In the genomic region with DNA sequence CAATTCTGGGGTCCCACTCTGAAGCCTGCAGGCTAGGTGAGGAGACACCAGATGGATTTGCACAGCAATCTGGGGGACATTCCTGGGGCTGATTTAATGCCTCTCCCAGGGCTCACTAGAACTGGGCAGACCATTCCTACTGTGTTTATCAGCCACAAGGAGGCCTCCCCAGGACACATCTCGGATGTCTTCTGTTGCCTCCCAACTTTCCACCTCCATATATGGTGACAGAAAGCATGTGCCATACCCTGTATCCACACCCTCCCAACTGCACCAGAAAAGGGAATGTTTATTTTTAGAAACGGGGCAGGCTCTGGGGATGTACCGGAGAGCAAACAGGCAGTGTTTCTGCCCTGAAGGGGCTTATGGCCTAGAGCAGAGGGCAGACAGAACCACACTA, we compare ENCODE assay signal across 1 cellular context.
TF ChIP-seq lines count a peak whose summit lies in the region.

No MANE protein-coding gene starts in this region.

TF ChIP-seq in WTC11, 78 proteins besides CTCF, POLR2A, EP300 and RAD21 (continued from another document):
- TF ChIP-seq, protein P1, sequence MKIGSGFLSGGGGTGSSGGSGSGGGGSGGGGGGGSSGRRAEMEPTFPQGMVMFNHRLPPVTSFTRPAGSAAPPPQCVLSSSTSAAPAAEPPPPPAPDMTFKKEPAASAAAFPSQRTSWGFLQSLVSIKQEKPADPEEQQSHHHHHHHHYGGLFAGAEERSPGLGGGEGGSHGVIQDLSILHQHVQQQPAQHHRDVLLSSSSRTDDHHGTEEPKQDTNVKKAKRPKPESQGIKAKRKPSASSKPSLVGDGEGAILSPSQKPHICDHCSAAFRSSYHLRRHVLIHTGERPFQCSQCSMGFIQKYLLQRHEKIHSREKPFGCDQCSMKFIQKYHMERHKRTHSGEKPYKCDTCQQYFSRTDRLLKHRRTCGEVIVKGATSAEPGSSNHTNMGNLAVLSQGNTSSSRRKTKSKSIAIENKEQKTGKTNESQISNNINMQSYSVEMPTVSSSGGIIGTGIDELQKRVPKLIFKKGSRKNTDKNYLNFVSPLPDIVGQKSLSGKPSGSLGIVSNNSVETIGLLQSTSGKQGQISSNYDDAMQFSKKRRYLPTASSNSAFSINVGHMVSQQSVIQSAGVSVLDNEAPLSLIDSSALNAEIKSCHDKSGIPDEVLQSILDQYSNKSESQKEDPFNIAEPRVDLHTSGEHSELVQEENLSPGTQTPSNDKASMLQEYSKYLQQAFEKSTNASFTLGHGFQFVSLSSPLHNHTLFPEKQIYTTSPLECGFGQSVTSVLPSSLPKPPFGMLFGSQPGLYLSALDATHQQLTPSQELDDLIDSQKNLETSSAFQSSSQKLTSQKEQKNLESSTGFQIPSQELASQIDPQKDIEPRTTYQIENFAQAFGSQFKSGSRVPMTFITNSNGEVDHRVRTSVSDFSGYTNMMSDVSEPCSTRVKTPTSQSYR (CRISPR knock-in tag; IDR thresholded peaks at IDR 0.05) = no peak
- TF ChIP-seq, protein P2, sequence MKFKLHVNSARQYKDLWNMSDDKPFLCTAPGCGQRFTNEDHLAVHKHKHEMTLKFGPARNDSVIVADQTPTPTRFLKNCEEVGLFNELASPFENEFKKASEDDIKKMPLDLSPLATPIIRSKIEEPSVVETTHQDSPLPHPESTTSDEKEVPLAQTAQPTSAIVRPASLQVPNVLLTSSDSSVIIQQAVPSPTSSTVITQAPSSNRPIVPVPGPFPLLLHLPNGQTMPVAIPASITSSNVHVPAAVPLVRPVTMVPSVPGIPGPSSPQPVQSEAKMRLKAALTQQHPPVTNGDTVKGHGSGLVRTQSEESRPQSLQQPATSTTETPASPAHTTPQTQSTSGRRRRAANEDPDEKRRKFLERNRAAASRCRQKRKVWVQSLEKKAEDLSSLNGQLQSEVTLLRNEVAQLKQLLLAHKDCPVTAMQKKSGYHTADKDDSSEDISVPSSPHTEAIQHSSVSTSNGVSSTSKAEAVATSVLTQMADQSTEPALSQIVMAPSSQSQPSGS (CRISPR knock-in tag; IDR thresholded peaks at IDR 0.05; ENCODE audit: borderline replicate concordance, low read depth) = no peak
- TF ChIP-seq IRF2 (CRISPR knock-in tag; IDR thresholded peaks at IDR 0.05; ENCODE audit: borderline replicate concordance, low read depth) (no peak), RORB (CRISPR knock-in tag; IDR thresholded peaks at IDR 0.05) (no peak), ZNF396 (CRISPR knock-in tag; IDR thresholded peaks at IDR 0.05; ENCODE audit: borderline replicate concordance) (no peak), TEAD4 (CRISPR knock-in tag; IDR thresholded peaks at IDR 0.05) (no peak), SMAD4 (CRISPR knock-in tag; IDR thresholded peaks at IDR 0.05) (no peak)
- TF ChIP-seq, protein P3, sequence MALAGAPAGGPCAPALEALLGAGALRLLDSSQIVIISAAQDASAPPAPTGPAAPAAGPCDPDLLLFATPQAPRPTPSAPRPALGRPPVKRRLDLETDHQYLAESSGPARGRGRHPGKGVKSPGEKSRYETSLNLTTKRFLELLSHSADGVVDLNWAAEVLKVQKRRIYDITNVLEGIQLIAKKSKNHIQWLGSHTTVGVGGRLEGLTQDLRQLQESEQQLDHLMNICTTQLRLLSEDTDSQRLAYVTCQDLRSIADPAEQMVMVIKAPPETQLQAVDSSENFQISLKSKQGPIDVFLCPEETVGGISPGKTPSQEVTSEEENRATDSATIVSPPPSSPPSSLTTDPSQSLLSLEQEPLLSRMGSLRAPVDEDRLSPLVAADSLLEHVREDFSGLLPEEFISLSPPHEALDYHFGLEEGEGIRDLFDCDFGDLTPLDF (CRISPR knock-in tag; IDR thresholded peaks at IDR 0.05) = no peak
